ENCODE assay signal across 1 cellular context in genomic region chr16:65122974-65123845, GRCh38.
TF ChIP-seq lines count a peak whose summit lies in the region.

No MANE protein-coding gene starts in this region.

TF ChIP-seq in WTC11, 78 proteins besides CTCF, POLR2A, EP300 and RAD21 (continued from another document):
- TF ChIP-seq, protein P1, sequence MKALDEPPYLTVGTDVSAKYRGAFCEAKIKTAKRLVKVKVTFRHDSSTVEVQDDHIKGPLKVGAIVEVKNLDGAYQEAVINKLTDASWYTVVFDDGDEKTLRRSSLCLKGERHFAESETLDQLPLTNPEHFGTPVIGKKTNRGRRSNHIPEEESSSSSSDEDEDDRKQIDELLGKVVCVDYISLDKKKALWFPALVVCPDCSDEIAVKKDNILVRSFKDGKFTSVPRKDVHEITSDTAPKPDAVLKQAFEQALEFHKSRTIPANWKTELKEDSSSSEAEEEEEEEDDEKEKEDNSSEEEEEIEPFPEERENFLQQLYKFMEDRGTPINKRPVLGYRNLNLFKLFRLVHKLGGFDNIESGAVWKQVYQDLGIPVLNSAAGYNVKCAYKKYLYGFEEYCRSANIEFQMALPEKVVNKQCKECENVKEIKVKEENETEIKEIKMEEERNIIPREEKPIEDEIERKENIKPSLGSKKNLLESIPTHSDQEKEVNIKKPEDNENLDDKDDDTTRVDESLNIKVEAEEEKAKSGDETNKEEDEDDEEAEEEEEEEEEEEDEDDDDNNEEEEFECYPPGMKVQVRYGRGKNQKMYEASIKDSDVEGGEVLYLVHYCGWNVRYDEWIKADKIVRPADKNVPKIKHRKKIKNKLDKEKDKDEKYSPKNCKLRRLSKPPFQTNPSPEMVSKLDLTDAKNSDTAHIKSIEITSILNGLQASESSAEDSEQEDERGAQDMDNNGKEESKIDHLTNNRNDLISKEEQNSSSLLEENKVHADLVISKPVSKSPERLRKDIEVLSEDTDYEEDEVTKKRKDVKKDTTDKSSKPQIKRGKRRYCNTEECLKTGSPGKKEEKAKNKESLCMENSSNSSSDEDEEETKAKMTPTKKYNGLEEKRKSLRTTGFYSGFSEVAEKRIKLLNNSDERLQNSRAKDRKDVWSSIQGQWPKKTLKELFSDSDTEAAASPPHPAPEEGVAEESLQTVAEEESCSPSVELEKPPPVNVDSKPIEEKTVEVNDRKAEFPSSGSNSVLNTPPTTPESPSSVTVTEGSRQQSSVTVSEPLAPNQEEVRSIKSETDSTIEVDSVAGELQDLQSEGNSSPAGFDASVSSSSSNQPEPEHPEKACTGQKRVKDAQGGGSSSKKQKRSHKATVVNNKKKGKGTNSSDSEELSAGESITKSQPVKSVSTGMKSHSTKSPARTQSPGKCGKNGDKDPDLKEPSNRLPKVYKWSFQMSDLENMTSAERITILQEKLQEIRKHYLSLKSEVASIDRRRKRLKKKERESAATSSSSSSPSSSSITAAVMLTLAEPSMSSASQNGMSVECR (CRISPR knock-in tag; IDR thresholded peaks at IDR 0.05; ENCODE audit: borderline replicate concordance) = no peak
- TF ChIP-seq, protein P2, sequence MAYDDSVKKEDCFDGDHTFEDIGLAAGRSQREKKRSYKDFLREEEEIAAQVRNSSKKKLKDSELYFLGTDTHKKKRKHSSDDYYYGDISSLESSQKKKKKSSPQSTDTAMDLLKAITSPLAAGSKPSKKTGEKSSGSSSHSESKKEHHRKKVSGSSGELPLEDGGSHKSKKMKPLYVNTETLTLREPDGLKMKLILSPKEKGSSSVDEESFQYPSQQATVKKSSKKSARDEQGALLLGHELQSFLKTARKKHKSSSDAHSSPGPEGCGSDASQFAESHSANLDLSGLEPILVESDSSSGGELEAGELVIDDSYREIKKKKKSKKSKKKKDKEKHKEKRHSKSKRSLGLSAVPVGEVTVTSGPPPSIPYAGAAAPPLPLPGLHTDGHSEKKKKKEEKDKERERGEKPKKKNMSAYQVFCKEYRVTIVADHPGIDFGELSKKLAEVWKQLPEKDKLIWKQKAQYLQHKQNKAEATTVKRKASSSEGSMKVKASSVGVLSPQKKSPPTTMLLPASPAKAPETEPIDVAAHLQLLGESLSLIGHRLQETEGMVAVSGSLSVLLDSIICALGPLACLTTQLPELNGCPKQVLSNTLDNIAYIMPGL (CRISPR knock-in tag; IDR thresholded peaks at IDR 0.05) = peak; percentile 48; the same call in 1 of the 2 replicates
- TF ChIP-seq TEAD1 (CRISPR knock-in tag; IDR thresholded peaks at IDR 0.05) (no peak), ZNF532 (CRISPR knock-in tag; IDR thresholded peaks at IDR 0.05; ENCODE audit: borderline replicate concordance) (no peak), NFYB (CRISPR knock-in tag; conservative IDR thresholded peaks at IDR 0.05; ENCODE audit: low read depth) (no peak), ELF4 (CRISPR knock-in tag; IDR thresholded peaks at IDR 0.05; ENCODE audit: low read depth) (no peak), AR (CRISPR knock-in tag; IDR thresholded peaks at IDR 0.05) (no peak), CDX4 (CRISPR knock-in tag; IDR thresholded peaks at IDR 0.05; ENCODE audit: borderline replicate concordance) (no peak), SMAD3 (CRISPR knock-in tag; IDR thresholded peaks at IDR 0.05; ENCODE audit: borderline replicate concordance) (no peak), CBFB (CRISPR knock-in tag; IDR thresholded peaks at IDR 0.05; ENCODE audit: low read depth) (no peak), ZNF219 (CRISPR knock-in tag; IDR thresholded peaks at IDR 0.05; ENCODE audit: borderline replicate concordance) (no peak), RORB (CRISPR knock-in tag; IDR thresholded peaks at IDR 0.05) (no peak), HMGA2 (CRISPR knock-in tag; IDR thresholded peaks at IDR 0.05) (no peak), NFATC4 (CRISPR knock-in tag; IDR thresholded peaks at IDR 0.05) (no peak), JAZF1 (CRISPR knock-in tag; IDR thresholded peaks at IDR 0.05) (no peak), ZNF121 (CRISPR knock-in tag; IDR thresholded peaks at IDR 0.05) (no peak), SOX15 (CRISPR knock-in tag; IDR thresholded peaks at IDR 0.05) (no peak), OVOL2 (CRISPR knock-in tag; IDR thresholded peaks at IDR 0.05; ENCODE audit: borderline replicate concordance) (no peak), MAX (CRISPR knock-in tag; IDR thresholded peaks at IDR 0.05) (0 out of 2 replicates have a peak, but pooled peaks have one; percentile 4)
- TF ChIP-seq, protein P3, sequence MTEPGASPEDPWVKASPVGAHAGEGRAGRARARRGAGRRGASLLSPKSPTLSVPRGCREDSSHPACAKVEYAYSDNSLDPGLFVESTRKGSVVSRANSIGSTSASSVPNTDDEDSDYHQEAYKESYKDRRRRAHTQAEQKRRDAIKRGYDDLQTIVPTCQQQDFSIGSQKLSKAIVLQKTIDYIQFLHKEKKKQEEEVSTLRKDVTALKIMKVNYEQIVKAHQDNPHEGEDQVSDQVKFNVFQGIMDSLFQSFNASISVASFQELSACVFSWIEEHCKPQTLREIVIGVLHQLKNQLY (CRISPR knock-in tag; IDR thresholded peaks at IDR 0.05) = no peak
- TF ChIP-seq, protein P4, sequence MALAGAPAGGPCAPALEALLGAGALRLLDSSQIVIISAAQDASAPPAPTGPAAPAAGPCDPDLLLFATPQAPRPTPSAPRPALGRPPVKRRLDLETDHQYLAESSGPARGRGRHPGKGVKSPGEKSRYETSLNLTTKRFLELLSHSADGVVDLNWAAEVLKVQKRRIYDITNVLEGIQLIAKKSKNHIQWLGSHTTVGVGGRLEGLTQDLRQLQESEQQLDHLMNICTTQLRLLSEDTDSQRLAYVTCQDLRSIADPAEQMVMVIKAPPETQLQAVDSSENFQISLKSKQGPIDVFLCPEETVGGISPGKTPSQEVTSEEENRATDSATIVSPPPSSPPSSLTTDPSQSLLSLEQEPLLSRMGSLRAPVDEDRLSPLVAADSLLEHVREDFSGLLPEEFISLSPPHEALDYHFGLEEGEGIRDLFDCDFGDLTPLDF (CRISPR knock-in tag; IDR thresholded peaks at IDR 0.05) = no peak
- TF ChIP-seq, protein P5, sequence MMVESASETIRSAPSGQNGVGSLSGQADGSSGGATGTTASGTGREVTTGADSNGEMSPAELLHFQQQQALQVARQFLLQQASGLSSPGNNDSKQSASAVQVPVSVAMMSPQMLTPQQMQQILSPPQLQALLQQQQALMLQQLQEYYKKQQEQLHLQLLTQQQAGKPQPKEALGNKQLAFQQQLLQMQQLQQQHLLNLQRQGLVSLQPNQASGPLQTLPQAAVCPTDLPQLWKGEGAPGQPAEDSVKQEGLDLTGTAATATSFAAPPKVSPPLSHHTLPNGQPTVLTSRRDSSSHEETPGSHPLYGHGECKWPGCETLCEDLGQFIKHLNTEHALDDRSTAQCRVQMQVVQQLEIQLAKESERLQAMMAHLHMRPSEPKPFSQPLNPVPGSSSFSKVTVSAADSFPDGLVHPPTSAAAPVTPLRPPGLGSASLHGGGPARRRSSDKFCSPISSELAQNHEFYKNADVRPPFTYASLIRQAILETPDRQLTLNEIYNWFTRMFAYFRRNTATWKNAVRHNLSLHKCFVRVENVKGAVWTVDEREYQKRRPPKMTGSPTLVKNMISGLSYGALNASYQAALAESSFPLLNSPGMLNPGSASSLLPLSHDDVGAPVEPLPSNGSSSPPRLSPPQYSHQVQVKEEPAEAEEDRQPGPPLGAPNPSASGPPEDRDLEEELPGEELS (CRISPR knock-in tag; IDR thresholded peaks at IDR 0.05) = peak; percentile 44; the same call in 1 of the 2 replicates
- TF ChIP-seq, protein P6, sequence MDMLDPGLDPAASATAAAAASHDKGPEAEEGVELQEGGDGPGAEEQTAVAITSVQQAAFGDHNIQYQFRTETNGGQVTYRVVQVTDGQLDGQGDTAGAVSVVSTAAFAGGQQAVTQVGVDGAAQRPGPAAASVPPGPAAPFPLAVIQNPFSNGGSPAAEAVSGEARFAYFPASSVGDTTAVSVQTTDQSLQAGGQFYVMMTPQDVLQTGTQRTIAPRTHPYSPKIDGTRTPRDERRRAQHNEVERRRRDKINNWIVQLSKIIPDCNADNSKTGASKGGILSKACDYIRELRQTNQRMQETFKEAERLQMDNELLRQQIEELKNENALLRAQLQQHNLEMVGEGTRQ (CRISPR knock-in tag; IDR thresholded peaks at IDR 0.05) = no peak
